In the genomic region with DNA sequence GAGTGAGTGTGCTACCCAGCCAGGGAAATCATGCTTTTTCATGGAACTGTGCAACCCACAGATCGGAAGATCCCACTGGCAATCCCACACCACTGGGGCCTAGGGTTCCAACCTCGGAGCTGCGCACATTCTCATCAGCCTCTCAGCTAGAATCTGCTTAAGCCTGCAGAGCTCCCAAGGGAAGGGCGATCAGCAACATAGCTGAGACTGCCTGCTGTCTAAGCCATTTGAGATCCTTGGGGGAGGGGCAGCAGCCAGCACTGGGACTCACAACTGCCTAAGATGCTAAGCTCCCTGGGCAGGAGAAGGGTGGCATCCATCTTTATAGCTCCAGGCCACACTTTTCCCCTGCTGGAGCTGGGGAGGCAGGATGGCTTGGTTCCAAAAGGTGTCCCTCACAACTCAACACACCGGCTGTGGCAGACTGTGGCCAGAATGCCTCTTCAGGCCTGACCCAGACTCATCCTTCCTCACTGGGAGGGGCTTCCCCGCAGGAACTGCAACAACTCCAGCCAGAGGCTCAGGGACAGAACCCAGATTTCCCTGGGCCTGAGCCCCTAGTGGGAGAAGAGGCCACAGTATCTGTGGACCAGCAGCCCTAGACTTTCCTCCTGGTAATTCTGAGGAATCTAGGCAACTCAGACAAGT, we compare ENCODE assay signal across 1 cellular context.
TF ChIP-seq lines count a peak whose summit lies in the region.

No MANE protein-coding gene starts in this region.

TF ChIP-seq in SK-N-SH treated with all-trans-retinoic acid at 6 μM for 48 hours, 23 proteins besides CTCF, POLR2A, EP300 and RAD21 (continued from another document):
- TF ChIP-seq, protein P1, sequence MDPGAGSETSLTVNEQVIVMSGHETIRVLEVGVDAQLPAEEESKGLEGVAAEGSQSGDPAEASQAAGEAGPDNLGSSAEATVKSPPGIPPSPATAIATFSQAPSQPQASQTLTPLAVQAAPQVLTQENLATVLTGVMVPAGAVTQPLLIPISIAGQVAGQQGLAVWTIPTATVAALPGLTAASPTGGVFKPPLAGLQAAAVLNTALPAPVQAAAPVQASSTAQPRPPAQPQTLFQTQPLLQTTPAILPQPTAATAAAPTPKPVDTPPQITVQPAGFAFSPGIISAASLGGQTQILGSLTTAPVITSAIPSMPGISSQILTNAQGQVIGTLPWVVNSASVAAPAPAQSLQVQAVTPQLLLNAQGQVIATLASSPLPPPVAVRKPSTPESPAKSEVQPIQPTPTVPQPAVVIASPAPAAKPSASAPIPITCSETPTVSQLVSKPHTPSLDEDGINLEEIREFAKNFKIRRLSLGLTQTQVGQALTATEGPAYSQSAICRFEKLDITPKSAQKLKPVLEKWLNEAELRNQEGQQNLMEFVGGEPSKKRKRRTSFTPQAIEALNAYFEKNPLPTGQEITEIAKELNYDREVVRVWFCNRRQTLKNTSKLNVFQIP (CRISPR knock-in tag; IDR thresholded peaks at IDR 0.05; ENCODE audit: borderline replicate concordance, low read depth) = no peak
- TF ChIP-seq ZNF565 (CRISPR knock-in tag; conservative IDR thresholded peaks at IDR 0.05; ENCODE audit: low read depth) (no peak), ZNF8 (CRISPR knock-in tag; IDR thresholded peaks at IDR 0.05) (no peak)
